ENCODE assay signal across 8 cellular contexts in the genomic region with DNA sequence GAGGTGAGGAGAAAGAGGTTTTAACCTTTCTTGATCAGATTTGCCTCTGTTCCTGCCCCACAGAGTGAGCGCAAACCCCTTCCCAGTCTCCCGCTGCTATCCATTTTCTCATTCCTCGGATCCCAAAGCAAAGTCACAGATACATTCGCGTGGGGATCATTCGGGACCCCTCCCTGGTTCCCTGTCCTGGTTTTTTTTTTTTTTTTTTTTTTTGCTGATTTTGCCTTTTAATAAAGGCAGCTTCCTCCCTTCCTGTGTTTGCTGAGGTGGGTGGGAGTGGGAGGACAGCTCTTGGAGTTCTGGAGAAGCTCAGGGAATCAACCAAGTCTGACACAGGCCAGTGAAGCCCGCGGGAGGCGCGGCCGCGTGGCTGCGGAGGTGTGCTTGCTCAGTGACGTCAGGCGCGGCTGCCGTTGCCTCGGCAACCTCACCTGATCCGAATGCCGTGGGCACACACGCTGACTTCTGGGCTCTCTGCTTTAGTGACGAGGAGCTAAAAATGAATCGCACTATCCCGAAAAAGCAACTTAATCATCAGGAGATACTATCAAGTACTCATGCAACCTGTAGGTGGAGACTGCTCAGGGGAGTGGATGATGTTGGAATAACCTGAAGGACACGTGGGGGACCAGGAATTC.
DNase-seq lines count a peak whose midpoint lies in the region; ATAC-seq and TF ChIP-seq lines count a peak whose summit lies in the region.

No MANE protein-coding gene starts in this region.

- peak; percentile 93 to 99 for ATAC-seq in activated T-cell treated with anti-CD3 and anti-CD28 coated beads, Interleukin-2, amount 50 U/mL, for 4 hours
- ATAC-seq in HG03354 (IDR thresholded peaks at IDR 0.05; ENCODE audit: poor library complexity, severe bottlenecking, unreplicated experiment) (no peak), HG02642 (IDR thresholded peaks at IDR 0.05; ENCODE audit: poor library complexity, unreplicated experiment) (no peak)

- no peak overlapping the region for H3K27ac ChIP-seq in tibial artery

- TF ChIP-seq CTCF in Calu3 (IDR thresholded peaks at IDR 0.05; ENCODE audit: unreplicated experiment) (peak; percentile 30), retinal pigment epithelial cell (conservative IDR thresholded peaks at IDR 0.05; ENCODE audit: low read depth, low read length) (peak; percentile 9), tibial artery (IDR thresholded peaks at IDR 0.05) (no peak)

- BruUV-seq in Calu3 (replicated peaks; lab: Mats Ljungman, UMichigan), result no TSS peak

- H3K4me3 ChIP-seq in retinal pigment epithelial cell (ENCODE audit: low read length), result peak overlapping the region; percentile 28
- H3K4me3 ChIP-seq in tibial artery, result no peak overlapping the region

- H3K36me3 Mint-ChIP-seq in Calu3 (ENCODE audit: insufficient read depth, unreplicated experiment), result peaks cover 6% of the 10 kb centered on the region
- H3K36me3 Mint-ChIP-seq in activated T-cell treated with anti-CD3 and anti-CD28 coated beads, Interleukin-2, amount 50 U/mL, for 4 hours (ENCODE audit: insufficient read depth), result no peaks in the 10 kb centered on the region

- H3K4me3 Mint-ChIP-seq in Calu3 (ENCODE audit: low read depth, unreplicated experiment), result peak overlapping the region; percentile 66
- H3K4me3 Mint-ChIP-seq in activated T-cell treated with anti-CD3 and anti-CD28 coated beads, Interleukin-2, amount 50 U/mL, for 4 hours, result peak overlapping the region; percentile 37

- peaks cover 0 to 7% of the 10 kb centered on the region in 2 donors for H3K27me3 ChIP-seq in tibial artery

- H3K9me3 ChIP-seq in tibial artery, result no peaks in the 10 kb centered on the region

- no peaks in the 10 kb centered on the region for H3K9me3 Mint-ChIP-seq in Calu3 (ENCODE audit: low read depth, unreplicated experiment)
- H3K9me3 Mint-ChIP-seq in activated T-cell treated with anti-CD3 and anti-CD28 coated beads, Interleukin-2, amount 50 U/mL, for 4 hours, result no peaks in the 10 kb centered on the region

- CTCF ChIA-PET in Calu3 (lab: Charles Lee), result interaction anchor here (0.7 to 1.8 kb wide), 3 partner anchors 44 to 344 kb away, joined by 6 to 10 read pairs (median 9); no protein-coding TSS in a partner anchor

- DNase-seq in Calu3 (peak; percentile 80), NCI-H2107 (lab: John Stamatoyannopoulos, UW) (peak; percentile 59), germinal center (ENCODE audit: low spot score) (peak; percentile 14), retinal pigment epithelial cell (ENCODE audit: low read depth) (peak; percentile 27), tibial artery (no peak)
- DNase-seq in activated T-cell treated with anti-CD3 and anti-CD28 coated beads, Interleukin-2, amount 50 U/mL, for 4 hours, result peak; percentile 75

- intact Hi-C loops in Calu3 (cut with micrococcal nuclease; ENCODE audit: unreplicated experiment) (no loop called here), tibial artery (cut with DNase I; ENCODE audit: low total_unique reads) (no loop called here)

- no peaks in the 10 kb centered on the region for H3K36me3 ChIP-seq in tibial artery

- H3K27me3 Mint-ChIP-seq in Calu3 (ENCODE audit: unreplicated experiment), result no peaks in the 10 kb centered on the region
- peaks cover under 1% of the 10 kb centered on the region for H3K27me3 Mint-ChIP-seq in activated T-cell treated with anti-CD3 and anti-CD28 coated beads, Interleukin-2, amount 50 U/mL, for 4 hours (ENCODE audit: low read depth)

- peaks cover 0 to 3% (median 0%) of the 10 kb centered on the region in 4 donors for H3K4me1 ChIP-seq in tibial artery

- H3K4me1 Mint-ChIP-seq in Calu3 (ENCODE audit: low read depth, unreplicated experiment), result peaks cover 15% of the 10 kb centered on the region
- H3K4me1 Mint-ChIP-seq in activated T-cell treated with anti-CD3 and anti-CD28 coated beads, Interleukin-2, amount 50 U/mL, for 4 hours (ENCODE audit: low read depth), result peaks cover 19% of the 10 kb centered on the region

- peak overlapping the region; percentile 90 for H3K27ac Mint-ChIP-seq in Calu3 (ENCODE audit: unreplicated experiment)

Comparison
In these comparisons a context has a peak if more than half of its experiments do, and no peak if none do; other contexts are left out.
1. DNase-seq: peak in Calu3 (single experiment), NCI-H2107 (single experiment), activated T-cell treated with anti-CD3 and anti-CD28 coated beads, Interleukin-2, amount 50 U/mL, for 4 hours (single experiment), germinal center (single experiment) and retinal pigment epithelial cell (single experiment); none in tibial artery (0 of 2).
2. CTCF ChIP-seq: peak in Calu3 (single experiment) and retinal pigment epithelial cell (single experiment); none in tibial artery (0 of 2).
3. ATAC-seq: peak in activated T-cell treated with anti-CD3 and anti-CD28 coated beads, Interleukin-2, amount 50 U/mL, for 4 hours (2 of 2); none in HG03354 (single experiment) and HG02642 (single experiment).